ENCODE assay signal across 1 cellular context in the genomic region with DNA sequence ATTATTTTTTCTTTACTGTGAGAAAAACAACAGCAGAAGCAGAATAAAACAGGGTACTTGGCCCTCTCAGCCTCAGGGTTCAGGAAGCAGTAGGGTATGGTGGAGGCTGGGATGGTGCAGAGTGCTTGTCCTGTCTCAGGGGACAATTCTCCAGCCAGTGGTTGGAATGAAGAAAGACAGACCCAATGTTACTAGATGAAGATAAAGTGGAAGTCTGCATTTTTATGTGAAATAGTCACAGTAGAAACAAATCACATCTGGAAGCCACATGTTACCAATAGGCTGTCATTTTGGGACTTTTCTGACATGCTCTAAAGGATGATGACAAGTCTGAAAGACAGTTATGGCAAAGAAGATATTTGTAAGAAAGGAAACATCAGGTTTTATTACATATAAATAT.
TF ChIP-seq lines count a peak whose summit lies in the region.

No MANE protein-coding gene starts in this region.

TF ChIP-seq in IMR-90, 13 proteins besides CTCF, POLR2A, EP300 and RAD21:
- no peak for TF ChIP-seq FOS (IDR thresholded peaks at IDR 0.05; ENCODE audit: low read depth, low read length)
- no peak for TF ChIP-seq RFX5 (IDR thresholded peaks at IDR 0.05; ENCODE audit: low read depth, low read length)
- TF ChIP-seq BHLHE40 (IDR thresholded peaks at IDR 0.05; ENCODE audit: low read depth, low read length) = no peak
- TF ChIP-seq CEBPB (IDR thresholded peaks at IDR 0.05; ENCODE audit: low read depth, low read length) = no peak
- TF ChIP-seq ELK1 (IDR thresholded peaks at IDR 0.05; ENCODE audit: borderline replicate concordance, low read depth, low read length) = no peak
- TF ChIP-seq, protein P1, sequence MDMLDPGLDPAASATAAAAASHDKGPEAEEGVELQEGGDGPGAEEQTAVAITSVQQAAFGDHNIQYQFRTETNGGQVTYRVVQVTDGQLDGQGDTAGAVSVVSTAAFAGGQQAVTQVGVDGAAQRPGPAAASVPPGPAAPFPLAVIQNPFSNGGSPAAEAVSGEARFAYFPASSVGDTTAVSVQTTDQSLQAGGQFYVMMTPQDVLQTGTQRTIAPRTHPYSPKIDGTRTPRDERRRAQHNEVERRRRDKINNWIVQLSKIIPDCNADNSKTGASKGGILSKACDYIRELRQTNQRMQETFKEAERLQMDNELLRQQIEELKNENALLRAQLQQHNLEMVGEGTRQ (IDR thresholded peaks at IDR 0.05; ENCODE audit: low read depth, low read length) = no peak
- TF ChIP-seq MXI1 (IDR thresholded peaks at IDR 0.05; ENCODE audit: borderline replicate concordance, low read depth, low read length) = no peak
- no peak for TF ChIP-seq MAZ (IDR thresholded peaks at IDR 0.05; ENCODE audit: borderline replicate concordance, low read depth, low read length)
- TF ChIP-seq RCOR1 (IDR thresholded peaks at IDR 0.05; ENCODE audit: insufficient replicate concordance, low read length) = no peak
- no peak for TF ChIP-seq SMC3 (IDR thresholded peaks at IDR 0.05; ENCODE audit: low read depth, low read length)
- no peak for TF ChIP-seq CHD1 (IDR thresholded peaks at IDR 0.05; ENCODE audit: low read depth, low read length)
- TF ChIP-seq NFE2L2 (IDR thresholded peaks at IDR 0.05; ENCODE audit: low read depth, low read length) = no peak
- no peak for TF ChIP-seq MAFK (IDR thresholded peaks at IDR 0.05; ENCODE audit: low read depth, low read length)
